Comparison of ENCODE assay signal across 1 cellular context in the genomic region with DNA sequence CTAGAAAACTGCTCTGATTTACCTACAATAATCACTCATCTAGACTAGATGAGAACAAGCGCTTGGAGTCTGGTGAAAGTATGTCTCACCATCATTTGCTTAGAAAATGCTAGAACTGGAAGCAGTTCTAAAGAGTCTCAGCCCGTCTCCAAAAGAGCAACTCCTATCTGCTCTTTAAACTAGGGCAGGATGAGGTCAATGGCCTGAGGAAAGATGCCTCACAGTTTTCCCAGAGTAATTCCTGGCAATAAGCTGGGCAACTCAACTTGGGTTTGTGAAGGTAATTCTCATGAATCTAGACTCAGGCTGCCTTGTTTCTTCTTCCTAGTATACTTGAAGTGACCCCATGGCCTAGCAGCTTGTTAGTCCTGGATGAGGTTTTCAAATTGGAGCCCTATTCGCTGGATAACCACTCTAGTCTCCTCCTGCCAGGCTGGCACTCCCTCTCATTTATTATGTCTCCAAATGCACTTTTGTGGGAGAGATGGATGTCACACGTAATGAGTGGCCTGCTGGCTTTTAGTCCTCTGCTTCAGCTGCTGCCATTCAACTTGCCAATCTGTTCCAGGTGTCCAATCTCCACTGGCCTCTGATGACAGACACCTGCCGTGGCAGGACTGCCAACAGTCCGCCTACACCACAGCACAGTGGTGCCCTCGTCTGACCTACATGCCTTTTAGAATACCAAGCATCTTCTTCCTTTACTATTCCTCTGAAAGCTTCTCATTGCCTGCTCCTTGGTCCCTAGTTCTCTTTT.
TF ChIP-seq lines count a peak whose summit lies in the region.

No MANE protein-coding gene starts in this region.

TF ChIP-seq in H1, 55 proteins besides CTCF, POLR2A, EP300 and RAD21 (continued from another document):
- TF ChIP-seq KDM1A (IDR thresholded peaks at IDR 0.05; ENCODE audit: borderline replicate concordance, low read length): no peak
- no peak for TF ChIP-seq JUN (IDR thresholded peaks at IDR 0.05; ENCODE audit: low read depth, low read length)
- no peak for TF ChIP-seq RFX5 (IDR thresholded peaks at IDR 0.05; ENCODE audit: borderline replicate concordance, low read depth, low read length)
TF ChIP-seq in H1: peak in this region for 0.
